ENCODE assay signal across 17 cellular contexts in the genomic region with DNA sequence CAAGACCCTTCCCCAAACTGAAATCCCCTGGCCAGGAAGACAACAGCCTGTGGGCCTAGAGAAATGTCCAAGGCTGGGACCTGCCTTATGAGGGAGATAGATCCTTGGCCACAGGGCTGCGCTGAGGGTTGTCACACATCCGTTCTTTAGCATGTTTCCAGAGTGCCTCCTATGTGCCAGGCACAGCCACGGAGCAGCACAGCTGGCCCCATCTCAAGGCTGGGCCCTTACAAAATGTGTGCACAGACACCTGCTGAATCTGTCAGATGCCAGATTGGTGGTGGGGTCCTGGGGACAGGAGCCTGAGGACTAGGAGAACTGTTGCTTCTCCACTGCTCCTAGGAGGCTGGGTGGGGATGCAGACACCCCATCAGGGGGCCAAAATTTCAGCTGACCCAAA. TPM values are rescaled to one million over a fixed set of nuclear protein-coding genes. Genes with fewer than 3 reads are reported as not detected.
"Had no signal": no experiment of that assay in that cellular context is flagged by ENCODE, and none has a peak within 500 bp of the region (broad histone marks: within the 10 kb centered on the region; RNA-seq: fewer than 3 reads in every experiment).

No MANE protein-coding gene starts in this region.

- H3K4me3 ChIP-seq: body of pancreas, lung, stomach, testis had no signal

- H3K27me3 ChIP-seq: testis had no signal

- FAIRE-seq: islet of Langerhans had no signal

- H3K36me3 ChIP-seq: stomach had no signal

- H3K27ac ChIP-seq: body of pancreas, foreskin keratinocyte, stomach, testis had no signal

- DNase-seq: activated B cell treated with CpG ODN at 0.5 μM for 24 hours; activated CD4-positive, alpha-beta T cell treated with anti-CD3 and anti-CD28 coated beads, Interleukin-2, amount 10 ng/mL, durations not matched to agents 24 days and 14 days; activated CD8-positive, alpha-beta T cell treated with anti-CD3 and anti-CD28 coated beads for 36 hours; activated naive CD4-positive, alpha-beta T cell treated with anti-CD3 and anti-CD28 coated beads for 36 hours; activated T-cell treated with anti-CD3 and anti-CD28 coated beads, Interleukin-2, amount 50 U/mL, for 1 hour; body of pancreas; foreskin keratinocyte; glutamatergic neuron; hippocampal formation; stomach; T-cell; testis had no signal

- H3K4me1 ChIP-seq: body of pancreas, foreskin keratinocyte, testis had no signal

- ATAC-seq: activated CD8-positive, alpha-beta T cell treated with anti-CD3 and anti-CD28 coated beads for 36 hours; activated T-helper 17 cell treated with anti-CD3 and anti-CD28 coated beads, Interleukin-2, amount 50 U/mL, for 72 hours; body of pancreas; foreskin keratinocyte; T-cell had no signal

- H3K9me3 ChIP-seq: body of pancreas, stomach, testis had no signal

RNA-seq across cellular contexts. Expression of gene GRIK4, which starts 11.2 kb away (rescaled TPM):
- total RNA-seq: activated B cell treated with CpG ODN at 0.5 μM for 24 hours; activated CD8-positive, alpha-beta T cell treated with anti-CD3 and anti-CD28 coated beads for 36 hours; activated naive CD4-positive, alpha-beta T cell treated with anti-CD3 and anti-CD28 coated beads for 36 hours; activated T-helper 17 cell treated with anti-CD3 and anti-CD28 coated beads, Interleukin-2, amount 50 U/mL, for 72 hours; body of pancreas; dermis microvascular lymphatic vessel endothelial cell; foreskin keratinocyte; progenitor cell of endocrine pancreas; stomach had no signal
- polyA plus RNA-seq: foreskin keratinocyte had no signal
